18 cellular contexts compared by ENCODE assay signal in genomic region chr3:62531981-62532380, GRCh38.
DNase-seq lines count a peak whose midpoint lies in the region; ATAC-seq and TF ChIP-seq lines count a peak whose summit lies in the region.
"Had no signal": no experiment of that assay in that cellular context is flagged by ENCODE, and none has a peak within 500 bp of the region (broad histone marks: within the 10 kb centered on the region; RNA-seq: fewer than 3 reads in every experiment).

No MANE protein-coding gene starts in this region.

- H3K56ac ChIP-seq in H9 (ENCODE audit: insufficient read length, low read depth, low read length): no peak overlapping the region

- DNase-seq in SK-N-SH (no peak), H9 (no peak), fibroblast of mammary gland (ENCODE audit: low read depth) (peak; percentile 20), medulla oblongata (ENCODE audit: extremely low spot score) (no peak), Karpas-422 (no peak)
- DNase-seq: AML-193; Caco-2; Calu3; CD4-positive, alpha-beta T cell; CD8-positive, alpha-beta T cell; DMS79 treated with DMSO at 0.1 percent for 48 hours; GF-D8 had no signal

- H3K9me2 ChIP-seq in SK-N-SH: no peaks in the 10 kb centered on the region
- H3K9me2 ChIP-seq in Karpas-422 (replicated peaks; ENCODE audit: insufficient read depth, low read length): no peaks in the 10 kb centered on the region

- peaks cover 0 to 6% of the 10 kb centered on the region in 2 experiments; a peak in 2 of 4 replicates for H3K4me1 ChIP-seq in SK-N-SH (ENCODE audit: control insufficient read depth in 1 of 2, insufficient read depth in 2 of 2, low read depth in 1 of 2, low read length in 1 of 2)
- peaks cover 4% of the 10 kb centered on the region; the same call in 1 of the 2 replicates for H3K4me1 ChIP-seq in H9 (ENCODE audit: insufficient read depth, low read length)
- no peaks in the 10 kb centered on the region for H3K4me1 ChIP-seq in Karpas-422 (ENCODE audit: low read length)
- H3K4me1 ChIP-seq: A549, Caco-2 had no signal

- H3K79me2 ChIP-seq in SK-N-SH (ENCODE audit: insufficient read depth): no peaks in the 10 kb centered on the region
- H3K79me2 ChIP-seq in H9 (ENCODE audit: insufficient read depth, low read length): no peaks in the 10 kb centered on the region
- H3K79me2 ChIP-seq in Karpas-422 (ENCODE audit: low read length): no peaks in the 10 kb centered on the region

- no peak overlapping the region for H2BK120ac ChIP-seq in H9 (ENCODE audit: low read depth, low read length, poor library complexity, severe bottlenecking)

- TF ChIP-seq CTCF in SK-N-SH (IDR thresholded peaks at IDR 0.05): no peak
- TF ChIP-seq CTCF in H9 (conservative IDR thresholded peaks at IDR 0.05): no peak
- TF ChIP-seq CTCF in fibroblast of mammary gland (conservative IDR thresholded peaks at IDR 0.05; ENCODE audit: control insufficient read depth, insufficient read depth, low read depth, low read length): no peak

- H4K8ac ChIP-seq in H9 (replicated peaks; ENCODE audit: insufficient read length, low read depth, low read length): no peak overlapping the region

- no peaks in the 10 kb centered on the region for H3K9me3 Mint-ChIP-seq in H9
- H3K9me3 Mint-ChIP-seq: CD8-positive, alpha-beta T cell had no signal

- POLR2A ChIA-PET in SK-N-SH (lab: Yijun Ruan, JAX): no interaction called here

- no peak for TF ChIP-seq EP300 in SK-N-SH (IDR thresholded peaks at IDR 0.05; ENCODE audit: borderline replicate concordance in 1 of 2, low read depth in 1 of 2, low read length in 1 of 2)

- H3K9ac ChIP-seq in SK-N-SH: no peak overlapping the region
- H3K9ac ChIP-seq in H9 (ENCODE audit: extremely low read depth, insufficient read length, low read length): no peak overlapping the region
- H3K9ac ChIP-seq in Karpas-422 (ENCODE audit: low read length): no peak overlapping the region
- H3K9ac ChIP-seq: BLaER1 treated with 17β-estradiol and CSF1 and Interleukin-3, amounts not matched to agents 10 nM and 100 nM had no signal

- H3K14ac ChIP-seq in H9 (ENCODE audit: insufficient read depth, low read length): no peak overlapping the region

- H3K4me2 ChIP-seq in SK-N-SH (no peak overlapping the region), H9 (ENCODE audit: insufficient read depth, insufficient read length, low read length) (no peak overlapping the region), Karpas-422 (ENCODE audit: low read depth, low read length, poor library complexity, severe bottlenecking) (no peak overlapping the region)
- H3K4me2 ChIP-seq: A549; BLaER1 treated with 17β-estradiol and CSF1 and Interleukin-3, amounts not matched to agents 10 nM and 100 nM had no signal

- H3K9me3 ChIP-seq in SK-N-SH (no peaks in the 10 kb centered on the region), H9 (ENCODE audit: control insufficient read depth, low read depth, low read length) (no peaks in the 10 kb centered on the region), Karpas-422 (ENCODE audit: low read length) (no peaks in the 10 kb centered on the region)
- H3K9me3 ChIP-seq: A549; BLaER1 treated with 17β-estradiol and CSF1 and Interleukin-3, amounts not matched to agents 10 nM and 100 nM; Caco-2 had no signal

- no peak for ATAC-seq in SK-N-SH treated with all-trans-retinoic acid at 6 μM for 48 hours
- ATAC-seq: A549; CD8-positive, alpha-beta T cell had no signal

- CTCF ChIA-PET in SK-N-SH (lab: Yijun Ruan, JAX): interaction anchor here (0.6 to 1.1 kb wide), 3 partner anchors 12 to 55 kb away, joined by 3 to 4 read pairs (median 4); no protein-coding TSS in a partner anchor

- H3K27me3 Mint-ChIP-seq in H9 (ENCODE audit: low read depth): no peaks in the 10 kb centered on the region
- H3K27me3 Mint-ChIP-seq: B cell had no signal

- no peaks in the 10 kb centered on the region for H3K79me1 ChIP-seq in H9 (ENCODE audit: insufficient read depth, low read depth, low read length, poor library complexity, severe bottlenecking)

- H3K23ac ChIP-seq in H9 (ENCODE audit: insufficient read length, low read depth, low read length): no peak overlapping the region

- H2BK12ac ChIP-seq in H9 (ENCODE audit: insufficient read length, low read depth, low read length): no peak overlapping the region

- no peak overlapping the region for H3K4ac ChIP-seq in H9 (ENCODE audit: low read depth, low read length)

- H3K27ac ChIP-seq in SK-N-SH (ENCODE audit: low read depth in 2 of 2, low read length in 1 of 2) (no peak overlapping the region), H9 (ENCODE audit: insufficient read length, low read depth, low read length) (no peak overlapping the region), Karpas-422 (ENCODE audit: low read length) (no peak overlapping the region)
- H3K27ac ChIP-seq: 22Rv1; A549; BLaER1 treated with 17β-estradiol and CSF1 and Interleukin-3, amounts not matched to agents 10 nM and 100 nM; C4-2B had no signal

- H3F3A ChIP-seq in SK-N-SH (replicated peaks; ENCODE audit: insufficient read depth): no peaks in the 10 kb centered on the region

- H2AFZ ChIP-seq in SK-N-SH (ENCODE audit: low read depth) (no peak overlapping the region), H9 (ENCODE audit: low read length) (no peak overlapping the region), Karpas-422 (ENCODE audit: low read length) (no peak overlapping the region)

- no peak overlapping the region for H2AK5ac ChIP-seq in H9 (ENCODE audit: insufficient read length, low read length)

- H3K36me3 Mint-ChIP-seq in H9 (ENCODE audit: insufficient read depth in 1 of 3, low read depth in 3 of 3): no peaks in the 10 kb centered on the region
- H3K36me3 Mint-ChIP-seq: CD8-positive, alpha-beta T cell had no signal

- H2BK5ac ChIP-seq in H9 (ENCODE audit: insufficient read length, low read length): peak overlapping the region; percentile 41

- no peak overlapping the region for H4K91ac ChIP-seq in H9 (ENCODE audit: insufficient read length, low read depth, low read length)

- peaks cover 17 to 21% of the 10 kb centered on the region in 2 experiments for H3K4me1 Mint-ChIP-seq in H9
- H3K4me1 Mint-ChIP-seq: B cell had no signal

- no peak overlapping the region for H3K4me3 ChIP-seq in SK-N-SH (ENCODE audit: low read depth in 2 of 2, low read length in 1 of 2)
- no peak overlapping the region for H3K4me3 ChIP-seq in fibroblast of mammary gland (ENCODE audit: control insufficient read depth, low read depth, low read length)
- no peak overlapping the region for H3K4me3 ChIP-seq in Karpas-422 (ENCODE audit: low read length)
- H3K4me3 ChIP-seq: A549; BLaER1 treated with 17β-estradiol and CSF1 and Interleukin-3, amounts not matched to agents 10 nM and 100 nM had no signal

- no peak for TF ChIP-seq RAD21 in SK-N-SH (IDR thresholded peaks at IDR 0.05; ENCODE audit: low read length)

- no peaks in the 10 kb centered on the region for H4K20me1 ChIP-seq in SK-N-SH (ENCODE audit: insufficient read depth)
- H4K20me1 ChIP-seq in H9 (ENCODE audit: control insufficient read depth, insufficient read depth, insufficient read length): no peaks in the 10 kb centered on the region
- no peaks in the 10 kb centered on the region for H4K20me1 ChIP-seq in Karpas-422 (ENCODE audit: insufficient read depth, low read depth, low read length)
- H4K20me1 ChIP-seq: BLaER1 treated with 17β-estradiol and CSF1 and Interleukin-3, amounts not matched to agents 10 nM and 100 nM had no signal

- H3K18ac ChIP-seq in H9 (ENCODE audit: insufficient read length, low read depth, low read length): no peak overlapping the region

- H3K23me2 ChIP-seq in H9 (ENCODE audit: insufficient read length, low read depth, low read length, poor library complexity, severe bottlenecking): no peaks in the 10 kb centered on the region

- H3K36me3 ChIP-seq in SK-N-SH (replicated peaks in 1 of 2; ENCODE audit: control insufficient read depth in 1 of 2, insufficient read depth in 2 of 2, low read length in 1 of 2) (no peaks in the 10 kb centered on the region), Karpas-422 (ENCODE audit: insufficient read depth, low read length) (no peaks in the 10 kb centered on the region)
- H3K36me3 ChIP-seq: BLaER1 treated with 17β-estradiol and CSF1 and Interleukin-3, amounts not matched to agents 10 nM and 100 nM had no signal

- no peak overlapping the region for H3T11ph ChIP-seq in H9 (ENCODE audit: low read length)

- H2BK20ac ChIP-seq in H9 (ENCODE audit: low read depth, low read length, poor library complexity, severe bottlenecking): no peak overlapping the region

- no peak overlapping the region for H3K27ac Mint-ChIP-seq in H9
- H3K27ac Mint-ChIP-seq: B cell; CD4-positive, alpha-beta T cell; CD8-positive, alpha-beta T cell had no signal

- H4K5ac ChIP-seq in H9 (ENCODE audit: insufficient read length, low read depth, low read length): no peak overlapping the region

- H3K27me3 ChIP-seq in SK-N-SH (ENCODE audit: insufficient read depth): no peaks in the 10 kb centered on the region
- H3K27me3 ChIP-seq in H9 (ENCODE audit: insufficient read depth, low read length): no peaks in the 10 kb centered on the region
- H3K27me3 ChIP-seq in Karpas-422 (ENCODE audit: low read length): no peaks in the 10 kb centered on the region
- H3K27me3 ChIP-seq: BLaER1 treated with 17β-estradiol and CSF1 and Interleukin-3, amounts not matched to agents 10 nM and 100 nM had no signal

- no peak overlapping the region for H2BK15ac ChIP-seq in H9 (ENCODE audit: low read depth, low read length)

- no peak overlapping the region for H3K4me3 Mint-ChIP-seq in H9
- H3K4me3 Mint-ChIP-seq: B cell; CD4-positive, alpha-beta T cell; CD8-positive, alpha-beta T cell had no signal

TF ChIP-seq in SK-N-SH treated with all-trans-retinoic acid at 6 μM for 48 hours, 23 proteins besides CTCF, POLR2A, EP300 and RAD21 (continues in another document):
- TF ChIP-seq ZFP3 (CRISPR knock-in tag; IDR thresholded peaks at IDR 0.05): peak; percentile 95
- no peak for TF ChIP-seq TOX (CRISPR knock-in tag; IDR thresholded peaks at IDR 0.05; ENCODE audit: borderline replicate concordance)
- no peak for TF ChIP-seq ARNTL (CRISPR knock-in tag; IDR thresholded peaks at IDR 0.05; ENCODE audit: borderline replicate concordance, low read depth)
- TF ChIP-seq ZC3H10 (CRISPR knock-in tag; IDR thresholded peaks at IDR 0.05): no peak
- TF ChIP-seq GLIS3 (CRISPR knock-in tag; IDR thresholded peaks at IDR 0.05): no peak

TF ChIP-seq in SK-N-SH, 30 proteins besides CTCF, POLR2A, EP300 and RAD21 (continues in another document):
- TF ChIP-seq USF2 (IDR thresholded peaks at IDR 0.05; ENCODE audit: borderline replicate concordance, low read depth, low read length): no peak
